ENCODE assay signal across 15 cellular contexts in genomic region chr1:211736351-211736915, GRCh38.
DNase-seq lines count a peak whose midpoint lies in the region; ATAC-seq lines count a peak whose summit lies in the region.
"Had no signal": no experiment of that assay in that cellular context is flagged by ENCODE, and none has a peak within 500 bp of the region (broad histone marks: within the 10 kb centered on the region; RNA-seq: fewer than 3 reads in every experiment).

No MANE protein-coding gene starts in this region.

- H2BK15ac ChIP-seq in neuronal stem cell (ENCODE audit: low read length): no peak overlapping the region

- H2BK5ac ChIP-seq in neuronal stem cell (ENCODE audit: low read length): no peak overlapping the region

- no peaks in the 10 kb centered on the region for H3K36me3 ChIP-seq in neuronal stem cell (replicated peaks in 1 of 2; ENCODE audit: control insufficient read depth in 2 of 2, insufficient read depth in 2 of 2, low read length in 2 of 2)

- H3K4ac ChIP-seq in neuronal stem cell (ENCODE audit: low read length): no peak overlapping the region

- peaks cover 15 to 22% of the 10 kb centered on the region in 2 donors for H3K4me1 ChIP-seq in neuronal stem cell (ENCODE audit: control insufficient read depth in 2 of 2, insufficient read depth in 1 of 2, low read depth in 1 of 2, low read length in 2 of 2)
- H3K4me1 ChIP-seq: psoas muscle had no signal

- ATAC-seq in GM19455 (IDR thresholded peaks at IDR 0.05; ENCODE audit: unreplicated experiment) (no peak), GM18498 (IDR thresholded peaks at IDR 0.05; ENCODE audit: unreplicated experiment) (no peak)

- peak overlapping the region; percentile 57 for H4K8ac ChIP-seq in neuronal stem cell (ENCODE audit: low read depth, low read length)

- no peak overlapping the region for H4K91ac ChIP-seq in neuronal stem cell (ENCODE audit: low read depth, low read length, poor library complexity)

- H3K4me2 ChIP-seq in neuronal stem cell (ENCODE audit: insufficient read depth, low read length, poor library complexity, severe bottlenecking): no peak overlapping the region

- no peak overlapping the region for H3K27ac ChIP-seq in neuronal stem cell (replicated peaks; ENCODE audit: low read length)
- H3K27ac ChIP-seq: C4-2B, psoas muscle had no signal

- peak overlapping the region; percentile 51 for H3K23ac ChIP-seq in neuronal stem cell (ENCODE audit: low read depth, low read length, poor library complexity)

- DNase-seq in D341Med (ENCODE audit: low spot score) (peak; percentile 89), NCI-H524 treated with DMSO at 0.1 percent for 48 hours (lab: John Stamatoyannopoulos, UW) (peak; percentile 72), cerebellar cortex (ENCODE audit: low spot score) (peak; percentile 68), neuronal stem cell (ENCODE audit: low spot score) (no peak), AML-193 (lab: John Stamatoyannopoulos, UW) (no peak), NCI-H774 (lab: John Stamatoyannopoulos, UW) (no peak)
- DNase-seq: Kasumi-1; RPMI8226; stimulated activated CD4-positive, alpha-beta T cell treated with anti-CD3 and anti-CD28 coated beads, Interleukin-4, amount 100 ng/mL, for 1 hour; stimulated activated naive CD4-positive, alpha-beta T cell treated with Interleukin-2 at 50 U/mL for 16 hours had no signal

- peak overlapping the region; percentile 86 for H2AFZ ChIP-seq in neuronal stem cell (ENCODE audit: low read length)

- no peak overlapping the region for H3K14ac ChIP-seq in neuronal stem cell (ENCODE audit: low read length)

- peaks cover 0 to 6% (median 0%) of the 10 kb centered on the region in 3 experiments for H3K27me3 ChIP-seq in neuronal stem cell (ENCODE audit: control insufficient read depth in 3 of 3, insufficient read depth in 3 of 3, low read depth in 1 of 3, low read length in 3 of 3)

- H3K79me1 ChIP-seq in neuronal stem cell (ENCODE audit: low read depth, low read length): no peaks in the 10 kb centered on the region

- no peak overlapping the region for H3K9ac ChIP-seq in neuronal stem cell (ENCODE audit: low read depth, low read length, poor library complexity)

- peak overlapping the region; percentile 62 for H2AK5ac ChIP-seq in neuronal stem cell (ENCODE audit: low read depth, low read length)

- WGBS in neuronal stem cell (ENCODE audit: extremely low coverage in 2 of 2, insufficient read length in 2 of 2, insufficient replicate concordance in 1 of 2), 2 donors: no CpG with 5 or more reads among the region's 8 CpGs

- H3K9me3 ChIP-seq in neuronal stem cell (replicated peaks in 1 of 2; ENCODE audit: control insufficient read depth in 2 of 2, insufficient read depth in 1 of 2, low read depth in 1 of 2, low read length in 2 of 2): no peaks in the 10 kb centered on the region
- H3K9me3 ChIP-seq: psoas muscle had no signal

- no peak overlapping the region for H3K4me3 ChIP-seq in neuronal stem cell (ENCODE audit: low read length in 2 of 2)
- H3K4me3 ChIP-seq: lung, psoas muscle had no signal

- no peak overlapping the region for H3K18ac ChIP-seq in neuronal stem cell (ENCODE audit: low read length)

- H2BK12ac ChIP-seq in neuronal stem cell (ENCODE audit: low read length): no peak overlapping the region

- H2BK120ac ChIP-seq in neuronal stem cell (ENCODE audit: low read depth, low read length): no peak overlapping the region

Comparison
In these comparisons a context has a peak if more than half of its experiments do, and no peak if none do; other contexts are left out.
1. DNase-seq: peak in D341Med (single experiment), NCI-H524 treated with DMSO at 0.1 percent for 48 hours (single experiment) and cerebellar cortex (single experiment); none in neuronal stem cell (single experiment), AML-193 (0 of 2) and NCI-H774 (single experiment).